Comparison of ENCODE assay signal across 9 cellular contexts in the genomic region with DNA sequence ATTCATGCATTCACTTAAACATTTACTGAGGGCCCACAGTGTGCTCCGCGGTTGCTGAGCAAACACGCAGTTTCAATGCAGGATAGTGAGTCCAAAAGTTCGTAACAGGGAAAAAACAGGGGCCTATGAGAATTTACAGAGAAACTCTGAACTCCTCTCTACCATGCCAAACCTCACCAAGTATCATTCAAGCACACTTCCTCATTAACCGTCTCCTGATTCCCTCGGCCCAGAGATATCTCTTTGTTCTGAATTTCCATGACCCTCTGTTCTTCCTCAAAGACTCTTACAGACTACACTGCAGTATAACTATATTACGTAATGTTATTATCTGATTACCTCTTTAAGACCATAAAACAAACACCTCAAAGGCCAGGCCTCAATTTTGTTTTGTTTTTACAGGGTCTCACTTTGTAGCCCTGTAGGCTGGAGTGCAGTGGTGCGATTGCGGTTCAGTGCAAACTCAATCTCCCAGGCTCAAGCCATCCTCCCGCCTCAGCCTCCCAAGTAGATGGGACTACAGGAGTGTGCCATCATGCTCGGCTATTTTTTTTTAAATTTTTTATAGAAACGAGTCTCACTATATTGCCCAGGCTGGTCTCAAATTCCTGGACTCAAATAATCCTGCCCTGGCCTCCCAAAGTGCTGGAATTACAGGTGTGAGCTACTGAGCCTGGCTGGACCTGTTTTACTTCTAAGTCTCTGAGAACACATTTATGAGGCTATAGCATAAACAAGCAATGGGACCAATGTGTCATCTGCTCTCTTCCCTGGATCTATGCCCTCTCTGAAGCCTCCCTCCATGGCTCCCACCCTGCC. TPM values are rescaled to one million over a fixed set of nuclear protein-coding genes. Genes with fewer than 3 reads are reported as not detected.
DNase-seq lines count a peak whose midpoint lies in the region; ATAC-seq, FAIRE-seq and TF ChIP-seq lines count a peak whose summit lies in the region.
"Had no signal": no experiment of that assay in that cellular context is flagged by ENCODE, and none has a peak within 500 bp of the region (broad histone marks: within the 10 kb centered on the region; RNA-seq: fewer than 3 reads in every experiment).

No MANE protein-coding gene starts in this region.

- H3K9me3 ChIP-seq in DOHH2 (ENCODE audit: control insufficient read depth, insufficient read depth, low read length) (no peaks in the 10 kb centered on the region), MM.1S (replicated peaks; ENCODE audit: insufficient read depth, low read length) (no peaks in the 10 kb centered on the region), GM12878 (replicated peaks; ENCODE audit: control insufficient read depth, insufficient read depth, low read length) (no peaks in the 10 kb centered on the region), muscle layer of duodenum (ENCODE audit: control insufficient read depth in 1 of 2, low read length in 2 of 2) (no peaks in the 10 kb centered on the region)

- peak overlapping the region; percentile 98 for H3K4me2 ChIP-seq in DOHH2 (ENCODE audit: low read length)
- H3K4me2 ChIP-seq in MM.1S (ENCODE audit: low read depth, low read length): peak overlapping the region; percentile 48
- peak overlapping the region; percentile 97 for H3K4me2 ChIP-seq in GM12878 (ENCODE audit: control insufficient read depth, insufficient read depth)

- DNase-seq in MM.1S (no peak), GM12878 (ENCODE audit: low read depth, low spot score) (no peak), DMS79 treated with DMSO at 0.1 percent for 48 hours (lab: John Stamatoyannopoulos, UW) (no peak)
- no peak for DNase-seq in activated CD8-positive, alpha-beta memory T cell treated with anti-CD3 and anti-CD28 coated beads, Interleukin-2, amount 50 U/mL, for 48 hours
- no peak for DNase-seq in stimulated activated CD4-positive, alpha-beta T cell treated with anti-CD3 and anti-CD28 coated beads, Interleukin-4, amount 100 ng/mL, for 24 hours
- DNase-seq: stimulated activated CD4-positive, alpha-beta T cell treated with anti-CD3 and anti-CD28 coated beads, Interleukin-1b, Interleukin-23, amount 100 ng/mL, for 48 hours had no signal

- H3K4me1 ChIP-seq in DOHH2 (ENCODE audit: control insufficient read depth, low read length) (peaks cover 72% of the 10 kb centered on the region), MM.1S (ENCODE audit: low read length) (peaks cover 42% of the 10 kb centered on the region), GM12878 (ENCODE audit: control insufficient read depth, insufficient read depth, low read length) (peaks cover 30% of the 10 kb centered on the region), muscle layer of duodenum (ENCODE audit: control insufficient read depth in 1 of 2, insufficient read depth in 2 of 2, low read length in 2 of 2) (peaks cover 15 to 53% of the 10 kb centered on the region in 2 donors)

- SMC1A ChIA-PET in GM12878 (lab: Charles Lee; ENCODE audit: uncharacterized antibody, unreplicated experiment): interaction anchor here (0.8 to 4.3 kb wide), 7 partner anchors 14 to 194 kb away, joined by 3 to 17 read pairs (median 6); no protein-coding TSS in a partner anchor

- H3K79me2 ChIP-seq in DOHH2 (ENCODE audit: control insufficient read depth, low read length) (peaks cover 98% of the 10 kb centered on the region), MM.1S (ENCODE audit: low read length) (peaks cover 53% of the 10 kb centered on the region), GM12878 (ENCODE audit: control insufficient read depth, insufficient read depth, low read length) (peaks cover 59% of the 10 kb centered on the region)

- 3% methylated on average over 12 of the region's 12 CpGs for WGBS in GM12878 (ENCODE audit: insufficient coverage, insufficient replicate concordance, low lambda C conversion rate, missing lambda C conversion rate)

- CTCF ChIA-PET in GM12878 (lab: Yijun Ruan, JAX): interaction anchor here (1.0 to 7.1 kb wide), 18 partner anchors 9 to 194 kb away, joined by 3 to 47 read pairs (median 4); a partner anchor contains a TSS

- no TSS peak for BruUV-seq in GM12878 (replicated peaks; lab: Mats Ljungman, UMichigan)

- peaks cover 35% of the 10 kb centered on the region for H3F3A ChIP-seq in DOHH2 (ENCODE audit: control insufficient read depth, insufficient read depth)
- peaks cover 17% of the 10 kb centered on the region for H3F3A ChIP-seq in MM.1S (ENCODE audit: insufficient read depth, low read length)

- in situ Hi-C loops in GM12878 (cut with MboI): no loop called here

- no peak for TF ChIP-seq EP300 in GM12878 (IDR thresholded peaks at IDR 0.05; ENCODE audit: borderline replicate concordance in 1 of 2, control insufficient read depth in 1 of 2, low read depth in 2 of 2, low read length in 2 of 2)

- ATAC-seq in GM12878 (peak; percentile 34), HG02571 (IDR thresholded peaks at IDR 0.05; ENCODE audit: unreplicated experiment) (no peak)

- H3K27me3 ChIP-seq in DOHH2 (ENCODE audit: control insufficient read depth, low read length) (no peaks in the 10 kb centered on the region), MM.1S (replicated peaks; ENCODE audit: insufficient read depth, low read length) (no peaks in the 10 kb centered on the region), GM12878 (replicated peaks in 1 of 2; ENCODE audit: control insufficient read depth in 2 of 2, insufficient read depth in 2 of 2, low read length in 1 of 2) (no peaks in the 10 kb centered on the region), muscle layer of duodenum (ENCODE audit: low read depth, low read length) (no peaks in the 10 kb centered on the region)

- peak overlapping the region; percentile 98 for H3K27ac ChIP-seq in DOHH2 (ENCODE audit: low read depth, low read length)
- H3K27ac ChIP-seq in MM.1S (ENCODE audit: low read length): 0 out of 2 replicates have a peak overlapping the region, but pooled peaks have one; percentile 10
- H3K27ac ChIP-seq in GM12878 (ENCODE audit: control insufficient read depth, insufficient read depth): peak overlapping the region; percentile 88
- peak overlapping the region; percentile 1 for H3K27ac ChIP-seq in muscle layer of duodenum (ENCODE audit: low read length)

- TF ChIP-seq RAD21 in GM12878 (IDR thresholded peaks at IDR 0.05; ENCODE audit: insufficient read depth, low read depth, low read length): no peak

- H4K20me1 ChIP-seq in DOHH2 (ENCODE audit: control insufficient read depth, insufficient read depth, low read depth, low read length): no peaks in the 10 kb centered on the region
- no peaks in the 10 kb centered on the region for H4K20me1 ChIP-seq in MM.1S (ENCODE audit: insufficient read depth, low read length)
- no peaks in the 10 kb centered on the region for H4K20me1 ChIP-seq in GM12878 (ENCODE audit: control insufficient read depth, insufficient read depth)

- no peak for TF ChIP-seq POLR2A in GM12878 (IDR thresholded peaks at IDR 0.05; ENCODE audit: low read depth, low read length)

- H3K4me3 ChIP-seq in DOHH2 (ENCODE audit: low read length): peak overlapping the region; percentile 97
- H3K4me3 ChIP-seq in MM.1S (ENCODE audit: low read length): 0 out of 2 replicates have a peak overlapping the region, but pooled peaks have one; percentile 9
- peak overlapping the region; percentile 97 for H3K4me3 ChIP-seq in GM12878
- peak overlapping the region; percentile 16 to 25 for H3K4me3 ChIP-seq in muscle layer of duodenum (ENCODE audit: low read depth in 1 of 2, low read length in 2 of 2)

- intact Hi-C loops in GM12878 (cut with micrococcal nuclease; ENCODE audit: unreplicated experiment): loop anchor here (5.0 kb wide), 1 partner anchor 48 kb away; no protein-coding TSS in a partner anchor

- H3K9me2 ChIP-seq in DOHH2 (replicated peaks; ENCODE audit: control insufficient read depth, low read length) (no peaks in the 10 kb centered on the region), MM.1S (replicated peaks; ENCODE audit: insufficient read depth, low read length) (no peaks in the 10 kb centered on the region)

- H2AFZ ChIP-seq in MM.1S (ENCODE audit: low read length) (no peak overlapping the region), GM12878 (ENCODE audit: control insufficient read depth, low read depth, low read length) (peak overlapping the region; percentile 80)

- H3K9ac ChIP-seq in MM.1S (ENCODE audit: low read length) (peak overlapping the region; percentile 19; the same call in 1 of the 2 replicates), GM12878 (ENCODE audit: control insufficient read depth, insufficient read depth, low read length) (peak overlapping the region; percentile 84)

- H3K36me3 ChIP-seq in DOHH2 (ENCODE audit: control insufficient read depth, low read length) (peaks cover 76% of the 10 kb centered on the region), MM.1S (replicated peaks; ENCODE audit: insufficient read depth, low read length) (no peaks in the 10 kb centered on the region), GM12878 (ENCODE audit: control insufficient read depth in 2 of 2, insufficient read depth in 2 of 2, low read length in 1 of 2) (peaks cover 0 to 3% of the 10 kb centered on the region in 2 experiments; a peak in 2 of 4 replicates), muscle layer of duodenum (ENCODE audit: control insufficient read depth in 1 of 2, insufficient read depth in 2 of 2, low read length in 2 of 2) (peaks cover 13 to 14% of the 10 kb centered on the region in 2 donors)

- RAD21 ChIA-PET in GM12878 (lab: Charles Lee; ENCODE audit: unreplicated experiment): interaction anchor here (0.8 to 2.0 kb wide), 6 partner anchors 17 to 194 kb away, joined by 3 to 10 read pairs (median 4); no protein-coding TSS in a partner anchor

- TF ChIP-seq CTCF in DOHH2 (IDR thresholded peaks at IDR 0.05; ENCODE audit: low read depth, low read length, poor library complexity, severe bottlenecking): no peak
- no peak for TF ChIP-seq CTCF in MM.1S (IDR thresholded peaks at IDR 0.05; ENCODE audit: low read length)
- no peak for TF ChIP-seq CTCF in GM12878 (IDR thresholded peaks at IDR 0.05 in 2 of 3, conservative IDR thresholded peaks at IDR 0.05 in 1 of 3; ENCODE audit: control insufficient read depth in 2 of 3, extremely low read depth in 1 of 3, insufficient read depth in 1 of 3, low read depth in 3 of 3, low read length in 3 of 3)

- POLR2A ChIA-PET in GM12878 (lab: Charles Lee): interaction anchor here (0.5 to 1.1 kb wide), 5 partner anchors 24 to 186 kb away, joined by 3 to 8 read pairs (median 3); no protein-coding TSS in a partner anchor

- FAIRE-seq in GM12878 (lab: Jason Lieb, UNC): no peak

RNA-seq across cellular contexts. Expression of a gene that starts 3.6 kb away (rescaled TPM):
- total RNA-seq in GM12878 (2013; cell fraction: nucleolus; rRNA removed): 182 and 200 TPM in 2 replicates
- total RNA-seq in GM12878 (2014; rRNA removed) (36.7 and 38.5 TPM in 2 replicates), GM12878 (2014; rRNA removed; fragmentation: Illumina TruSeq; extraction: Trizol) (24.2 and 25.7 TPM in 2 replicates), GM12878 (2021) (34.2 and 35.2 TPM in 2 replicates)
- 19.5 TPM for polyA plus RNA-seq in GM12878 (2011; ENCODE audit: low read depth)
- polyA plus RNA-seq in GM12878 (2011; rRNA removed) (36.5 and 52.5 TPM in 2 replicates), GM12878 (2014; fragmentation: Illumina TruSeq; extraction: Trizol) (27.3 and 31.1 TPM in 2 replicates), GM12878 (2014; fragmentation: Nextera tagmentation; extraction: Ambion mirVana) (10 to 100 TPM; 11.7 to 12.3 TPM), GM12878 (2014; rRNA removed) (32.4 and 34.4 TPM in 2 replicates), GM12878 (2016; fragmentation: Nextera tagmentation; extraction: Ambion mirVana) (10 to 100 TPM; 28.7 to 30.5 TPM)
- polyA plus RNA-seq in GM12878 (2011; cell fraction: cytosol; rRNA removed): 35.8 and 37.7 TPM in 2 replicates
- polyA plus RNA-seq in GM12878 (2011; cell fraction: nucleus; rRNA removed): 119 and 130 TPM in 2 replicates
- 26.4 and 30.0 TPM in 2 replicates for polyA plus RNA-seq in GM12878 (2012)
- polyA minus RNA-seq in GM12878 (2011; rRNA and poly(A)+ RNA removed): 40.2 and 41.4 TPM in 2 replicates
- polyA minus RNA-seq in GM12878 (2011; cell fraction: cytosol; rRNA and poly(A)+ RNA removed): 14.2 and 15.0 TPM in 2 replicates
- 43.3 and 49.2 TPM in 2 replicates for polyA minus RNA-seq in GM12878 (2011; cell fraction: nucleus; rRNA and poly(A)+ RNA removed)

RNA-seq across cellular contexts. Expression of a gene that starts 3.7 kb away (rescaled TPM):
- total RNA-seq in GM12878 (2013; cell fraction: nucleolus; rRNA removed): 14.9 and 17.6 TPM in 2 replicates
- total RNA-seq in GM12878 (2014; rRNA removed) (17.2 and 17.7 TPM in 2 replicates), GM12878 (2014; rRNA removed; fragmentation: Illumina TruSeq; extraction: Trizol) (21.2 and 26.4 TPM in 2 replicates), GM12878 (2021) (27.5 and 32.9 TPM in 2 replicates)
- 9.4 TPM for polyA plus RNA-seq in GM12878 (2011; ENCODE audit: low read depth)
- polyA plus RNA-seq in GM12878 (2011; rRNA removed) (50.5 and 55.9 TPM in 2 replicates), GM12878 (2014; fragmentation: Illumina TruSeq; extraction: Trizol) (31.5 and 41.6 TPM in 2 replicates), GM12878 (2014; fragmentation: Nextera tagmentation; extraction: Ambion mirVana) (10 to 100 TPM in 1 of 2 experiments, 1 to 10 TPM in 1; 4.1 to 15.4 TPM), GM12878 (2014; rRNA removed) (22.3 and 27.4 TPM in 2 replicates), GM12878 (2016; fragmentation: Nextera tagmentation; extraction: Ambion mirVana) (10 to 100 TPM; 42.9 to 50.6 TPM)
- 20.4 and 32.3 TPM in 2 replicates for polyA plus RNA-seq in GM12878 (2011; cell fraction: cytosol; rRNA removed)
- 16.9 and 17.7 TPM in 2 replicates for polyA plus RNA-seq in GM12878 (2011; cell fraction: nucleus; rRNA removed)
- polyA plus RNA-seq in GM12878 (2012): 9.4 and 18.9 TPM in 2 replicates
- polyA minus RNA-seq in GM12878 (2011; rRNA and poly(A)+ RNA removed): 30.7 and 36.9 TPM in 2 replicates
- polyA minus RNA-seq in GM12878 (2011; cell fraction: cytosol; rRNA and poly(A)+ RNA removed): 7.6 and 9.1 TPM in 2 replicates
- 4.8 and 7.7 TPM in 2 replicates for polyA minus RNA-seq in GM12878 (2011; cell fraction: nucleus; rRNA and poly(A)+ RNA removed)

RNA-seq across cellular contexts. Expression of a gene that starts 32.3 kb away (rescaled TPM):
- total RNA-seq in GM12878 (2013; cell fraction: nucleolus; rRNA removed): 70.0 and 73.7 TPM in 2 replicates
- total RNA-seq in GM12878 (2014; rRNA removed) (31.7 and 34.6 TPM in 2 replicates), GM12878 (2014; rRNA removed; fragmentation: Illumina TruSeq; extraction: Trizol) (28.3 and 32.2 TPM in 2 replicates), GM12878 (2021) (35.6 and 42.2 TPM in 2 replicates)
- 17.4 TPM for polyA plus RNA-seq in GM12878 (2011; ENCODE audit: low read depth)
- polyA plus RNA-seq in GM12878 (2011; rRNA removed) (36.5 and 43.3 TPM in 2 replicates), GM12878 (2014; fragmentation: Illumina TruSeq; extraction: Trizol) (27.3 and 29.4 TPM in 2 replicates), GM12878 (2014; fragmentation: Nextera tagmentation; extraction: Ambion mirVana) (10 to 100 TPM; 14.2 to 19.1 TPM), GM12878 (2014; rRNA removed) (23.1 and 31.6 TPM in 2 replicates), GM12878 (2016; fragmentation: Nextera tagmentation; extraction: Ambion mirVana) (10 to 100 TPM; 35.9 to 40.1 TPM)
- polyA plus RNA-seq in GM12878 (2011; cell fraction: cytosol; rRNA removed): 38.1 and 44.3 TPM in 2 replicates
- 70.3 and 74.9 TPM in 2 replicates for polyA plus RNA-seq in GM12878 (2011; cell fraction: nucleus; rRNA removed)
- polyA plus RNA-seq in GM12878 (2012): 23.4 and 24.1 TPM in 2 replicates
- 66.5 and 75.2 TPM in 2 replicates for polyA minus RNA-seq in GM12878 (2011; rRNA and poly(A)+ RNA removed)
- polyA minus RNA-seq in GM12878 (2011; cell fraction: cytosol; rRNA and poly(A)+ RNA removed): 12.3 and 18.2 TPM in 2 replicates
- 46.3 and 59.1 TPM in 2 replicates for polyA minus RNA-seq in GM12878 (2011; cell fraction: nucleus; rRNA and poly(A)+ RNA removed)

RNA-seq across cellular contexts. Expression of a gene that starts 50.9 kb away (rescaled TPM):
- 8.5 and 10.4 TPM in 2 replicates for total RNA-seq in GM12878 (2013; cell fraction: nucleolus; rRNA removed)
- total RNA-seq in GM12878 (2014; rRNA removed) (10.4 and 10.8 TPM in 2 replicates), GM12878 (2014; rRNA removed; fragmentation: Illumina TruSeq; extraction: Trizol) (5.0 and 5.3 TPM in 2 replicates), GM12878 (2021) (10.6 TPM in 2 replicates)
- polyA plus RNA-seq in GM12878 (2011; ENCODE audit: low read depth): 2.3 TPM
- polyA plus RNA-seq in GM12878 (2011; rRNA removed) (6.2 and 7.7 TPM in 2 replicates), GM12878 (2014; fragmentation: Illumina TruSeq; extraction: Trizol) (3.5 and 5.1 TPM in 2 replicates), GM12878 (2014; fragmentation: Nextera tagmentation; extraction: Ambion mirVana) (1 to 10 TPM; 1.6 to 2.3 TPM), GM12878 (2014; rRNA removed) (9.0 TPM in 2 replicates), GM12878 (2016; fragmentation: Nextera tagmentation; extraction: Ambion mirVana) (1 to 10 TPM; 1.6 to 3.2 TPM)
- 7.7 and 8.5 TPM in 2 replicates for polyA plus RNA-seq in GM12878 (2011; cell fraction: cytosol; rRNA removed)
- 6.9 and 7.5 TPM in 2 replicates for polyA plus RNA-seq in GM12878 (2011; cell fraction: nucleus; rRNA removed)
- 3.4 and 4.4 TPM in 2 replicates for polyA plus RNA-seq in GM12878 (2012)
- 10.2 and 15.7 TPM in 2 replicates for polyA minus RNA-seq in GM12878 (2011; rRNA and poly(A)+ RNA removed)
- polyA minus RNA-seq in GM12878 (2011; cell fraction: cytosol; rRNA and poly(A)+ RNA removed): 3.7 and 5.5 TPM in 2 replicates
- 4.5 and 6.3 TPM in 2 replicates for polyA minus RNA-seq in GM12878 (2011; cell fraction: nucleus; rRNA and poly(A)+ RNA removed)

Comparison
In these comparisons a context has a peak if more than half of its experiments do, and no peak if none do; other contexts are left out.
1. H3K27ac ChIP-seq: peak in every context shown above with its lines; median percentile 98 in DOHH2; 88 in GM12878; 10 in MM.1S; 1 in muscle layer of duodenum.
2. H3K4me2 ChIP-seq: peak in every context shown above with its lines; median percentile 98 in DOHH2; 97 in GM12878; 48 in MM.1S.
3. H3K4me3 ChIP-seq: peak in every context shown above with its lines; median percentile 97 in DOHH2; 97 in GM12878; 20 in muscle layer of duodenum; 9 in MM.1S.